ENCODE assay signal across 23 cellular contexts in the genomic region with DNA sequence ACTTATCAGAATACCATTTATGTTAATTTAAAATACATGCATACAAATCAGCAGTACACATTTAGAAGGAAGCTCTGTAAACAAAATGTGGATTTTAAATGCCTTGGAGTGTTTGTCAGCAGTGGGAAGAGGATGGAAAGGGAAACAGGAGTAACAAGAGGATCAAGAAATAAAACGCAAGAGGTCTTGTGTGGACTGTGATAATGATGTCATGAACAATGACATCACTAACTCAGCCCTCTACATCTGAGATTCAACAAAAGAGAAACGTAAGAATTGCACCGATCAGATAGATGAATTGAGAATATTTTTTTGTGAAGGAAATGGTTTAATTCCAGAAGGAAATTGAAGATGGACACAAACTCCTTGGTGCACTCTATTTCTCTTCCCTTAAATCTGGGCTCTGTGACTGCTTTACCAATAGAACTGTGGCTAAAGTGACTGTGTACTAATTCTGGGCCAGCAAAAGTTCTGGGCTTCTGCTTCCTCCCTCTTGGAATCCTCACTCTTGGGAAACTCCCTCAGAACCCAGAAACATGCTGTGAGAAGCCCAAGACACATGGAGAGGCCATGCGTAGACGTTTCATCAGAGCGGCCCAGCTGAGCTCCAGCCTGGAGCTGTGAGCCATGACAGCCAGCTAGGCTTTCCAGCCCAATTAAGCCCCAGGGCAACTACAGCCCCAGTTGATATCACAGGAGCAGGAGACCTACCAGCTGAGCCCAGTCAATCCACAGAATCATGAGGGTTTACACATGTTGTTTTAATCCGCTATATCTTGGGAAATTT. TPM values are rescaled to one million over a fixed set of nuclear protein-coding genes. Genes with fewer than 3 reads are reported as not detected.
DNase-seq lines count a peak whose midpoint lies in the region; ATAC-seq, FAIRE-seq and TF ChIP-seq lines count a peak whose summit lies in the region.
"Had no signal": no experiment of that assay in that cellular context is flagged by ENCODE, and none has a peak within 500 bp of the region (broad histone marks: within the 10 kb centered on the region; RNA-seq: fewer than 3 reads in every experiment).

No MANE protein-coding gene starts in this region.

- H3K79me2 ChIP-seq in neural progenitor cell (ENCODE audit: low read depth) = no peaks in the 10 kb centered on the region

- H3K36me3 Mint-ChIP-seq in neural progenitor cell = no peaks in the 10 kb centered on the region

- H3K27ac Mint-ChIP-seq in neural progenitor cell = no peak overlapping the region

- no peak for TF ChIP-seq CTCF in bronchial epithelial cell (IDR thresholded peaks at IDR 0.05; ENCODE audit: insufficient read depth, low read length, severe bottlenecking)
- no peak for TF ChIP-seq CTCF in neural progenitor cell (IDR thresholded peaks at IDR 0.05)

- H3K36me3 ChIP-seq in bronchial epithelial cell (ENCODE audit: control insufficient read depth, insufficient read depth, low read length) (no peaks in the 10 kb centered on the region), neural progenitor cell (no peaks in the 10 kb centered on the region)
- H3K36me3 ChIP-seq: BLaER1 treated with 17β-estradiol and CSF1 and Interleukin-3, amounts not matched to agents 10 nM and 100 nM; suprapubic skin had no signal

- no peaks in the 10 kb centered on the region for H3K9me3 Mint-ChIP-seq in neural progenitor cell

- DNase-seq in EH (ENCODE audit: low read depth) (peak; percentile 66), bronchial epithelial cell (ENCODE audit: low read depth) (no peak), Right ventricle myocardium superior (peak; percentile 67), neural progenitor cell (ENCODE audit: low spot score) (no peak), posterior vena cava (ENCODE audit: low spot score) (no peak), GF-D8 (lab: John Stamatoyannopoulos, UW) (no peak)
- no peak for DNase-seq in activated effector memory CD4-positive, alpha-beta T cell treated with Interleukin-2 at 50 U/mL for 16 hours
- no peak for DNase-seq in stimulated activated CD4-positive, alpha-beta T cell treated with anti-CD3 and anti-CD28 coated beads, Interleukin-15, amount 100 ng/mL, for 24 hours
- DNase-seq: activated gamma-delta T cell; aorta; Kasumi-1; NCI-H1105 treated with DMSO at 0.1 percent for 48 hours; NCI-H2171 treated with DMSO at 0.1 percent for 48 hours; NCI-H82; PC-9; stimulated activated CD4-positive, alpha-beta T cell treated with anti-CD3 and anti-CD28 coated beads, Interleukin-4, amount 100 ng/mL, for 4 hours; stimulated activated CD8-positive, alpha-beta memory T cell treated with anti-CD3 and anti-CD28 coated beads, Interleukin-4, amount 100 ng/mL, for 48 hours had no signal

- H3K27me3 ChIP-seq in bronchial epithelial cell (ENCODE audit: control insufficient read depth, insufficient read depth, low read length) (no peaks in the 10 kb centered on the region), neural progenitor cell (no peaks in the 10 kb centered on the region)
- H3K27me3 ChIP-seq: BLaER1 treated with 17β-estradiol and CSF1 and Interleukin-3, amounts not matched to agents 10 nM and 100 nM; suprapubic skin had no signal

- peak overlapping the region; percentile 72 for H2AFZ ChIP-seq in neural progenitor cell (replicated peaks)
- H2AFZ ChIP-seq: PC-9 had no signal

- H3K27ac ChIP-seq in neural progenitor cell = no peak overlapping the region
- H3K27ac ChIP-seq: BLaER1 treated with 17β-estradiol and CSF1 and Interleukin-3, amounts not matched to agents 10 nM and 100 nM; PC-9; suprapubic skin had no signal

- no peak overlapping the region for H3K4me3 ChIP-seq in bronchial epithelial cell (ENCODE audit: low read depth, low read length)
- H3K4me3 ChIP-seq in neural progenitor cell = no peak overlapping the region
- H3K4me3 ChIP-seq: BLaER1 treated with 17β-estradiol and CSF1 and Interleukin-3, amounts not matched to agents 10 nM and 100 nM; PC-9; suprapubic skin had no signal

- no peaks in the 10 kb centered on the region for H3F3A ChIP-seq in neural progenitor cell (ENCODE audit: low read depth)

- ATAC-seq in Right ventricle myocardium superior (ENCODE audit: poor library complexity) = peak; percentile 85
- ATAC-seq: SK-N-SH treated with all-trans-retinoic acid at 6 μM for 48 hours had no signal

- H3K4me1 ChIP-seq in neural progenitor cell = no peaks in the 10 kb centered on the region
- H3K4me1 ChIP-seq: BLaER1 treated with 17β-estradiol and CSF1 and Interleukin-3, amounts not matched to agents 10 nM and 100 nM; suprapubic skin had no signal

- H3K4me2 ChIP-seq in neural progenitor cell = no peak overlapping the region
- H3K4me2 ChIP-seq: BLaER1 treated with 17β-estradiol and CSF1 and Interleukin-3, amounts not matched to agents 10 nM and 100 nM; PC-9 had no signal

- peaks cover 3% of the 10 kb centered on the region for H3K27me3 Mint-ChIP-seq in neural progenitor cell (ENCODE audit: insufficient read depth, low read depth)

- H3K9me3 ChIP-seq in neural progenitor cell (ENCODE audit: low read depth) = no peaks in the 10 kb centered on the region
- H3K9me3 ChIP-seq: BLaER1 treated with 17β-estradiol and CSF1 and Interleukin-3, amounts not matched to agents 10 nM and 100 nM; suprapubic skin had no signal

- no peaks in the 10 kb centered on the region for H3K4me1 Mint-ChIP-seq in neural progenitor cell

- no peak overlapping the region for H3K9ac ChIP-seq in neural progenitor cell
- H3K9ac ChIP-seq: BLaER1 treated with 17β-estradiol and CSF1 and Interleukin-3, amounts not matched to agents 10 nM and 100 nM had no signal

- H3K4me3 Mint-ChIP-seq in neural progenitor cell = no peak overlapping the region

- peak; percentile 79 for FAIRE-seq in bronchial epithelial cell (lab: Jason Lieb, UNC)
- FAIRE-seq: endometrium, GM18507, H54 had no signal

- no peaks in the 10 kb centered on the region for H4K20me1 ChIP-seq in neural progenitor cell (ENCODE audit: low read depth)
- H4K20me1 ChIP-seq: BLaER1 treated with 17β-estradiol and CSF1 and Interleukin-3, amounts not matched to agents 10 nM and 100 nM had no signal

- intact Hi-C loops in Right ventricle myocardium superior (cut with DNase I) (no loop called here), posterior vena cava (cut with DNase I) (no loop called here)

RNA-seq across cellular contexts. Expression of gene CNOT10, which starts 43.9 kb away (rescaled TPM):
- total RNA-seq in bronchial epithelial cell (20.4 and 22.4 TPM in 2 replicates), Right ventricle myocardium superior (12.5 TPM), neural progenitor cell (ENCODE audit: low replicate concordance) (46.2 and 82.9 TPM in 2 replicates), posterior vena cava (10 to 100 TPM; 20.0 to 26.5 TPM)

Comparison
In these comparisons a context has a peak if more than half of its experiments do, and no peak if none do; other contexts are left out.
1. DNase-seq: peak in EH (single experiment) and Right ventricle myocardium superior (single experiment); none in bronchial epithelial cell (single experiment), neural progenitor cell (single experiment), activated effector memory CD4-positive, alpha-beta T cell treated with Interleukin-2 at 50 U/mL for 16 hours (single experiment), stimulated activated CD4-positive, alpha-beta T cell treated with anti-CD3 and anti-CD28 coated beads, Interleukin-15, amount 100 ng/mL, for 24 hours (single experiment), posterior vena cava (single experiment) and GF-D8 (single experiment).